ENCODE assay signal across 16 cellular contexts in genomic region chr3:87805670-87806069, GRCh38. TPM values are rescaled to one million over a fixed set of nuclear protein-coding genes. Genes with fewer than 3 reads are reported as not detected.
DNase-seq lines count a peak whose midpoint lies in the region; ATAC-seq and TF ChIP-seq lines count a peak whose summit lies in the region.
"Had no signal": no experiment of that assay in that cellular context is flagged by ENCODE, and none has a peak within 500 bp of the region (broad histone marks: within the 10 kb centered on the region; RNA-seq: fewer than 3 reads in every experiment).

No MANE protein-coding gene starts in this region.

- no peaks in the 10 kb centered on the region for H3K36me3 ChIP-seq in PC-9 (ENCODE audit: low read depth)
- H3K36me3 ChIP-seq: esophagus squamous epithelium, left lung, SJCRH30 had no signal

- POLR2A ChIA-PET in PC-9 (lab: Charles Lee; ENCODE audit: unreplicated experiment): no interaction called here

- intact Hi-C loops in PC-9 (cut with micrococcal nuclease; ENCODE audit: unreplicated experiment): no loop called here

- TF ChIP-seq CTCF in PC-9 (conservative IDR thresholded peaks at IDR 0.05): no peak

- no peaks in the 10 kb centered on the region for H4K20me1 ChIP-seq in PC-9 (ENCODE audit: insufficient read depth)

- H3K27me3 ChIP-seq in PC-9 (ENCODE audit: insufficient read depth, low read depth): no peaks in the 10 kb centered on the region
- H3K27me3 ChIP-seq: esophagus squamous epithelium, left lung, SJCRH30 had no signal

- ATAC-seq in GM18511 (IDR thresholded peaks at IDR 0.05; ENCODE audit: unreplicated experiment): peak; percentile 98
- ATAC-seq in GM19468 (IDR thresholded peaks at IDR 0.05; ENCODE audit: extremely low read depth, unreplicated experiment): peak; percentile 83
- ATAC-seq in HG02798 (IDR thresholded peaks at IDR 0.05; ENCODE audit: poor library complexity, unreplicated experiment): peak; percentile 91
- peak; percentile 93 for ATAC-seq in HG03432 (IDR thresholded peaks at IDR 0.05; ENCODE audit: unreplicated experiment)
- ATAC-seq: left lung had no signal

- H3F3A ChIP-seq in PC-9 (ENCODE audit: insufficient read depth, low read depth): no peaks in the 10 kb centered on the region

- no peaks in the 10 kb centered on the region for H3K9me3 ChIP-seq in PC-9 (ENCODE audit: insufficient read depth, low read depth)
- H3K9me3 ChIP-seq: esophagus squamous epithelium, left lung, SJCRH30 had no signal

- no peaks in the 10 kb centered on the region for H3K4me1 ChIP-seq in PC-9 (replicated peaks; ENCODE audit: insufficient read depth)
- H3K4me1 ChIP-seq: esophagus squamous epithelium, left lung, SJCRH30 had no signal

- H2AFZ ChIP-seq in PC-9: no peak overlapping the region

- H3K79me2 ChIP-seq in PC-9 (ENCODE audit: low read depth): no peaks in the 10 kb centered on the region

- no peak overlapping the region for H3K4me3 ChIP-seq in PC-9
- H3K4me3 ChIP-seq: esophagus squamous epithelium, left lung, SJCRH30 had no signal

- no TSS peak for BruUV-seq in PC-9 (replicated peaks; lab: Mats Ljungman, UMichigan)

- H3K27ac ChIP-seq in PC-9: no peak overlapping the region
- H3K27ac ChIP-seq: esophagus squamous epithelium, left lung, SJCRH30 had no signal

- no peak overlapping the region for H3K4me2 ChIP-seq in PC-9

- CTCF ChIA-PET in PC-9 (lab: Charles Lee): no interaction called here

- no peak for DNase-seq in PC-9
- no peak for DNase-seq in COLO829 (ENCODE audit: low spot score)
- DNase-seq in central memory CD4-positive, alpha-beta T cell: no peak
- DNase-seq in HCEC 1CT: no peak
- DNase-seq: activated CD4-positive, alpha-beta memory T cell treated with anti-CD3 and anti-CD28 coated beads, Interleukin-2, amount 10 ng/mL, durations not matched to agents 7 days and 5 days; aorta; esophagus squamous epithelium; GDM1; left lung; posterior cingulate gyrus; SJCRH30 had no signal

- H3K9me2 ChIP-seq in PC-9 (ENCODE audit: insufficient read depth): peaks cover 3% of the 10 kb centered on the region; the same call in 1 of the 2 replicates

RNA-seq across cellular contexts. Expression of gene HTR1F, which starts 13.2 kb away (rescaled TPM):
- not detected in 2 replicates for total RNA-seq in PC-9 (2021)
- total RNA-seq: activated CD4-positive, alpha-beta memory T cell treated with anti-CD3 and anti-CD28 coated beads, Interleukin-2, amount 10 ng/mL, durations not matched to agents 7 days and 5 days; activated T-helper 2 cell treated with anti-CD3 and anti-CD28 coated beads, Interferon-gamma antibody, Interleukin-2, Interleukin-4, amounts not matched to agents 10 μg/mL and 5 μg/mL and 100 μg/mL, durations not matched to agents 14 hours and 24 hours and 36 hours; SJCRH30 had no signal
